Comparison of ENCODE assay signal across 8 cellular contexts in genomic region chr17:29369831-29370735, GRCh38. TPM values are rescaled to one million over a fixed set of nuclear protein-coding genes. Genes with fewer than 3 reads are reported as not detected.
A peak's percentile ranks its signal among the peaks of the same experiment; 100 is the strongest.
DNase-seq lines count a peak whose midpoint lies in the region; ATAC-seq lines count a peak whose summit lies in the region.

No MANE protein-coding gene starts in this region.

- DNase-seq in DMS114 treated with DMSO at 0.1 percent for 48 hours (lab: John Stamatoyannopoulos, UW; ENCODE audit: unreplicated experiment): peak; percentile 90
- peak; percentile 63 to 87 for DNase-seq in NCI-H524 (lab: John Stamatoyannopoulos, UW)
- DNase-seq in activated CD4-positive, alpha-beta T cell treated with anti-CD3 and anti-CD28 coated beads for 48 hours: peak; percentile 45
- peak; percentile 88 for DNase-seq in dermis blood vessel endothelial cell
- peak; percentile 51 for DNase-seq in left lobe of liver (ENCODE audit: low spot score)
- peak; percentile 16 to 19 for DNase-seq in stimulated activated CD4-positive, alpha-beta T cell treated with anti-CD3 and anti-CD28 coated beads, Interleukin-2, amount 100 ng/mL, for 48 hours

- peak; percentile 58 for ATAC-seq in HG03066 (IDR thresholded peaks at IDR 0.05; ENCODE audit: low read depth, unreplicated experiment)
- ATAC-seq in left lobe of liver: peak; percentile 98
- ATAC-seq in HG03045 (IDR thresholded peaks at IDR 0.05; ENCODE audit: unreplicated experiment): no peak

RNA-seq across cellular contexts. Expression of gene TAOK1, which starts 20.1 kb away (rescaled TPM):
- total RNA-seq in dermis blood vessel endothelial cell (67.6 and 94.3 TPM in 2 replicates), left lobe of liver (20.9 TPM)

Comparison
In these comparisons a context has a peak if more than half of its experiments do, and no peak if none do; other contexts are left out.
1. DNase-seq: peak in every context shown above with its lines; median percentile 90 in DMS114 treated with DMSO at 0.1 percent for 48 hours; 88 in dermis blood vessel endothelial cell; 75 in NCI-H524; 51 in left lobe of liver; 45 in activated CD4-positive, alpha-beta T cell treated with anti-CD3 and anti-CD28 coated beads for 48 hours; 18 in stimulated activated CD4-positive, alpha-beta T cell treated with anti-CD3 and anti-CD28 coated beads, Interleukin-2, amount 100 ng/mL, for 48 hours.